ENCODE assay signal across 12 cellular contexts in the genomic region with DNA sequence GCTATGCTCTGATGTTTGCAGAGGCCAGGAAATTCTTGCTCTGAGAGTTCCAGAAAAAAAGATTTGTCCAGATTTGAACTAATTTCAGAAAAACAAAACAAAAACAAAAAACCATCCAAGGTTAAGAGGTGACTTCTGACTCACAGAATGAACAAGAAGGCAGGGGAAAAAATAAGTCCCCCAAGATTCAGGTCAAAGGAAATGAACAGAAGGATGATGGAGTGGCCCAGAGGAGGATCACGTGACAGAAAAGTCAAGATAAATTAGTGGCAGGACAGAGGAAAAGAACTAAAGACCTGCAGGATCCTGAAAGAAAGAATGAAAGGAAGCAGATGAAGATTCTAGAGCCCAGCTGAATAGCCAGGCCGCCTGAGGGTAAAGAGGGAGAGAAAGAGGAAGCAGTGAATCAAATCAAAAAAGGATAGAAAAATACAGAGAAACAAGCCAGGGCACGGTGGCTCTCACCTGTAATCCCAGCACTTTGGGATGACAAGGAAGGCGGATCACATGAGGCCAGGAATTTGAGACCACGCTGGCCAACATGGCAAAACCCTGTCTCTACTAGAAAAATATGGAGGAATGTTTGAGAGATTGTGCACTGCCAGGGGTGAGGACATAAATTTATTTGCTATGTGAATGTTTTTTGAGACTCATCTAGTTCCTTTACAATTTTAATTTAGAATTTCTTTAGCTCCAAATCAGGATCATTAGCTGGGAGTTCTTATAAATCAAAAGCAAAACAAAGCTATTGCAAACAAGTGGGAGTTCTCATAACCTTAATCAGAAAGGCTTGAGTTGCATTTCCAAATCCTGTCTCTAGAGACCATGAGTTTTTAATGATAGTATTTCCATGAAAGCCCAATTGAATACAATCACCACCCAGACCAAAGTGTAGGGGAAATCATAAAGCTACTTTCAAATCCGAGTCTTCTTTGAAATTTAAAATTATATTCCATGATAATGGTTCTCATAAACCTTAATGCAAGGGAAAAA.
DNase-seq lines count a peak whose midpoint lies in the region; ATAC-seq, FAIRE-seq and TF ChIP-seq lines count a peak whose summit lies in the region.
"Had no signal": no experiment of that assay in that cellular context is flagged by ENCODE, and none has a peak within 500 bp of the region (broad histone marks: within the 10 kb centered on the region; RNA-seq: fewer than 3 reads in every experiment).

No MANE protein-coding gene starts in this region.

- peaks cover 45% of the 10 kb centered on the region for H3K4me1 ChIP-seq in OCI-LY7 (ENCODE audit: insufficient read depth, low read length, poor library complexity, severe bottlenecking)
- H3K4me1 ChIP-seq: upper lobe of right lung had no signal

- peak overlapping the region; percentile 22 for H3K4me2 ChIP-seq in OCI-LY7 (ENCODE audit: low read length)

- no peaks in the 10 kb centered on the region for H3K9me2 ChIP-seq in OCI-LY7 (ENCODE audit: insufficient read depth, low read length)

- no peak overlapping the region for H3K4me3 ChIP-seq in OCI-LY7 (ENCODE audit: low read depth, low read length, poor library complexity, severe bottlenecking)
- H3K4me3 ChIP-seq in fibroblast of the aortic adventitia (ENCODE audit: low read depth, low read length), result no peak overlapping the region
- H3K4me3 ChIP-seq: upper lobe of right lung had no signal

- peak overlapping the region; percentile 9; the same call in 1 of the 2 replicates for H2AFZ ChIP-seq in OCI-LY7 (ENCODE audit: low read length)

- ATAC-seq in sciatic nerve (peak; percentile 88), HG03039 (IDR thresholded peaks at IDR 0.05; ENCODE audit: unreplicated experiment) (no peak), GM19328 (IDR thresholded peaks at IDR 0.05; ENCODE audit: unreplicated experiment) (no peak)
- ATAC-seq: upper lobe of right lung had no signal

- H3K36me3 ChIP-seq in OCI-LY7 (ENCODE audit: insufficient read depth, low read length), result peaks cover 40% of the 10 kb centered on the region
- H3K36me3 ChIP-seq: upper lobe of right lung had no signal

- peak overlapping the region; percentile 26 for H3K27ac ChIP-seq in OCI-LY7 (ENCODE audit: low read depth, low read length, poor library complexity, severe bottlenecking)
- H3K27ac ChIP-seq: upper lobe of right lung had no signal

- CTCF ChIA-PET in OCI-LY7 (lab: Charles Lee; ENCODE audit: unreplicated experiment), result interaction anchor here (1.3 kb wide), 1 partner anchor 20 kb away, joined by 3 read pairs; no protein-coding TSS in a partner anchor

- DNase-seq in GM19239 (ENCODE audit: insufficient read length, low spot score) (no peak), OCI-LY7 (ENCODE audit: low spot score) (no peak), fibroblast of the aortic adventitia (ENCODE audit: low read depth) (peak; percentile 30), sciatic nerve (ENCODE audit: low spot score) (no peak), retina (no peak)
- no peak for DNase-seq in activated CD8-positive, alpha-beta memory T cell treated with anti-CD3 and anti-CD28 coated beads for 24 hours
- DNase-seq: NCI-H1105, posterior cingulate gyrus, T-helper 9 cell, upper lobe of right lung had no signal

- intact Hi-C loops in OCI-LY7 (cut with micrococcal nuclease; ENCODE audit: unreplicated experiment) (no loop called here), sciatic nerve (cut with DNase I) (no loop called here)

- POLR2A ChIA-PET in OCI-LY7 (lab: Charles Lee), result interaction anchor here (0.6 to 12.2 kb wide), 14 partner anchors 9 to 340 kb away, joined by 3 to 170 read pairs (median 4); partner anchors contain the start of gene BTG1

- TF ChIP-seq CTCF in OCI-LY7 (conservative IDR thresholded peaks at IDR 0.05; ENCODE audit: low read length), result 0 out of 2 replicates have a peak, but pooled peaks have one; percentile 9
- TF ChIP-seq CTCF in fibroblast of the aortic adventitia (IDR thresholded peaks at IDR 0.05; ENCODE audit: insufficient read depth, low read length), result no peak

- BruUV-seq in OCI-LY7 (replicated peaks; lab: Mats Ljungman, UMichigan), result TSS peak; percentile 6

- peak; percentile 89 for FAIRE-seq in GM19239 (lab: Jason Lieb, UNC)

- H3K9me3 ChIP-seq in OCI-LY7 (ENCODE audit: low read length), result no peaks in the 10 kb centered on the region; the same call in 1 of the 2 replicates
- H3K9me3 ChIP-seq: upper lobe of right lung had no signal

- no peaks in the 10 kb centered on the region for H3K79me2 ChIP-seq in OCI-LY7 (ENCODE audit: insufficient read depth, low read depth, low read length)

- no peaks in the 10 kb centered on the region for H4K20me1 ChIP-seq in OCI-LY7 (ENCODE audit: insufficient read depth, low read length)
